Comparison of ENCODE assay signal across 21 cellular contexts in the genomic region with DNA sequence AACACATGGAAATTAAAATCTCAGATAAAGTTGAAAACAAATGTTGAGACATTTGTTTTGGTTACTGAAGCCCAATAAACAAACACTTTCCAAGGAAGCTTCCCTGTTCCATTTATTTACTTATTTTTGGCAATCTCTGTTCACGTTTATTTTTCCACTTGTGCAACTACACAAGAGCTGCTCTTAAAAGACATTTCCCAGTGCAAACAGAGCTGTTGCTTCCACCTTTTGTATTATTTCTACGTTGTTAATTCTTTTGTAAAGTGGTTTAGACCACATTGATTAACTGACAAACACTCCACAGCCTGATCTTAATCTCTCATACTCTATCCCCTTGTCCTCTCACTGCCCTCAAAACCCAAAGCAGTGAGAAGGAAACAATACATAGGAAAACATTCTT.
A peak's percentile ranks its signal among the peaks of the same experiment; 100 is the strongest.
DNase-seq lines count a peak whose midpoint lies in the region; ATAC-seq lines count a peak whose summit lies in the region.
"Had no signal": no experiment of that assay in that cellular context is flagged by ENCODE, and none has a peak within 500 bp of the region (broad histone marks: within the 10 kb centered on the region; RNA-seq: fewer than 3 reads in every experiment).

No MANE protein-coding gene starts in this region.

- H3K27ac Mint-ChIP-seq in activated naive CD4-positive, alpha-beta T cell treated with anti-CD3 and anti-CD28 coated beads, Interleukin-2, amount 10 ng/mL, durations not matched to agents 7 days and 5 days, result no peak overlapping the region
- H3K27ac Mint-ChIP-seq: activated B cell treated with CpG ODN at 0.5 μM for 24 hours; activated CD4-positive, alpha-beta memory T cell treated with anti-CD3 and anti-CD28 coated beads, Interleukin-2, amount 10 ng/mL, durations not matched to agents 7 days and 5 days; HFFc6; naive B cell had no signal

- peak; percentile 69 for DNase-seq in COR-L47 (lab: John Stamatoyannopoulos, UW)
- DNase-seq in NCI-H1105 (lab: John Stamatoyannopoulos, UW), result peak; percentile 61
- peak; percentile 86 for DNase-seq in NCI-H345 (lab: John Stamatoyannopoulos, UW)
- DNase-seq in dermis microvascular lymphatic vessel endothelial cell (ENCODE audit: low read depth in 2 of 2), result peak; percentile 33 to 71
- DNase-seq in cerebellar nuclear complex (lab: John Stamatoyannopoulos, UW), result no peak
- no peak for DNase-seq in anterior cingulate cortex (lab: John Stamatoyannopoulos, UW)
- no peak for DNase-seq in activated naive CD4-positive, alpha-beta T cell treated with anti-CD3 and anti-CD28 coated beads, Interleukin-2, amount 10 ng/mL, durations not matched to agents 7 days and 5 days
- DNase-seq: activated B cell treated with CpG ODN at 0.5 μM for 24 hours; activated CD4-positive, alpha-beta memory T cell treated with anti-CD3 and anti-CD28 coated beads, Interleukin-2, amount 10 ng/mL, durations not matched to agents 7 days and 5 days; activated gamma-delta T cell; activated T-cell treated with anti-CD3 and anti-CD28 coated beads for 4 hours; amniotic stem cell; gastrocnemius medialis; HFFc6; naive B cell; NCI-H2171 treated with DMSO at 0.1 percent for 48 hours; NK-92 treated with Interleukin-12 subunit alpha and Interleukin-12 subunit beta, amount 100 ng/mL, for 24 hours; ovary; Peyer's patch; right cardiac atrium had no signal

- CTCF ChIA-PET in activated naive CD4-positive, alpha-beta T cell treated with anti-CD3 and anti-CD28 coated beads, Interleukin-2, amount 10 ng/mL, durations not matched to agents 7 days and 5 days (lab: Charles Lee), result no interaction called here

- H3K27me3 Mint-ChIP-seq in activated naive CD4-positive, alpha-beta T cell treated with anti-CD3 and anti-CD28 coated beads, Interleukin-2, amount 10 ng/mL, durations not matched to agents 7 days and 5 days, result no peaks in the 10 kb centered on the region
- H3K27me3 Mint-ChIP-seq: activated B cell treated with CpG ODN at 0.5 μM for 24 hours; activated CD4-positive, alpha-beta memory T cell treated with anti-CD3 and anti-CD28 coated beads, Interleukin-2, amount 10 ng/mL, durations not matched to agents 7 days and 5 days; naive B cell had no signal

- no peaks in the 10 kb centered on the region for H3K36me3 Mint-ChIP-seq in activated naive CD4-positive, alpha-beta T cell treated with anti-CD3 and anti-CD28 coated beads, Interleukin-2, amount 10 ng/mL, durations not matched to agents 7 days and 5 days

- H3K9me3 Mint-ChIP-seq in activated naive CD4-positive, alpha-beta T cell treated with anti-CD3 and anti-CD28 coated beads, Interleukin-2, amount 10 ng/mL, durations not matched to agents 7 days and 5 days, result peaks cover 23% of the 10 kb centered on the region

- no peak for ATAC-seq in HG03175 (IDR thresholded peaks at IDR 0.05; ENCODE audit: unreplicated experiment)
- ATAC-seq: gastrocnemius medialis, right cardiac atrium had no signal

- H3K4me1 Mint-ChIP-seq in activated naive CD4-positive, alpha-beta T cell treated with anti-CD3 and anti-CD28 coated beads, Interleukin-2, amount 10 ng/mL, durations not matched to agents 7 days and 5 days, result no peaks in the 10 kb centered on the region
- H3K4me1 Mint-ChIP-seq: activated B cell treated with CpG ODN at 0.5 μM for 24 hours; activated CD4-positive, alpha-beta memory T cell treated with anti-CD3 and anti-CD28 coated beads, Interleukin-2, amount 10 ng/mL, durations not matched to agents 7 days and 5 days; naive B cell had no signal

- no peak overlapping the region for H3K4me3 Mint-ChIP-seq in activated naive CD4-positive, alpha-beta T cell treated with anti-CD3 and anti-CD28 coated beads, Interleukin-2, amount 10 ng/mL, durations not matched to agents 7 days and 5 days
- H3K4me3 Mint-ChIP-seq: activated B cell treated with CpG ODN at 0.5 μM for 24 hours; activated CD4-positive, alpha-beta memory T cell treated with anti-CD3 and anti-CD28 coated beads, Interleukin-2, amount 10 ng/mL, durations not matched to agents 7 days and 5 days; HFFc6; naive B cell had no signal

Comparison
In these comparisons a context has a peak if more than half of its experiments do, and no peak if none do; other contexts are left out.
1. DNase-seq: peak in COR-L47 (single experiment), NCI-H1105 (single experiment), NCI-H345 (single experiment) and dermis microvascular lymphatic vessel endothelial cell (2 of 2); none in cerebellar nuclear complex (0 of 2), anterior cingulate cortex (0 of 58) and activated naive CD4-positive, alpha-beta T cell treated with anti-CD3 and anti-CD28 coated beads, Interleukin-2, amount 10 ng/mL, durations not matched to agents 7 days and 5 days (single experiment).